ENCODE assay signal across 14 cellular contexts in the genomic region with DNA sequence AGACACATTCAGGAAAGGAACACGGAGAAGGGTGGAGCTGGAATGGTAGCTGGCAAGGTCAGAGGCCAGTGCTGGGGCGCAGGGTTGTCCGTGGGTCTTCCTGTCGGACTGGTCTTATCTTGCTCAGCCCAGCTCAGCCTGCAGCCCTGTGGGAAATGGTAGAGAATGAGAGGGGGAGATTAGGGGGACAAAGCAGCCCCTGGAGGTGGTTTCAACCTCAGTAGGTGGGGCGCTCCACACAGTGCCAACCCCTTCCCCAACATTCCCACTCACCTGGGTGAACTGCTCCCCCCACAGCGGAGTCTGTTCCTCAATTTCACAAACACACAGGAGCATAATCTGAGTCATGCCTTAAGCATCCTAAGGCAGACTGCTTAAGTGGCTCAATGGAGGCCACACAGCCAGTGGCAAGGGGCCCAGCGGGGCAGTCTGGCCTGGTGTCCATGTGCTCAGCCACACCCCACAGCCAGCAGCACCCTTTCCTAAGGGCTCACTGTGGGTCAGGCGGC. TPM values are rescaled to one million over a fixed set of nuclear protein-coding genes. Genes with fewer than 3 reads are reported as not detected.
DNase-seq lines count a peak whose midpoint lies in the region; ATAC-seq and TF ChIP-seq lines count a peak whose summit lies in the region.
"Had no signal": no experiment of that assay in that cellular context is flagged by ENCODE, and none has a peak within 500 bp of the region (broad histone marks: within the 10 kb centered on the region; RNA-seq: fewer than 3 reads in every experiment).

No MANE protein-coding gene starts in this region.

- ATAC-seq in HG02884 (IDR thresholded peaks at IDR 0.05; ENCODE audit: unreplicated experiment) = no peak
- ATAC-seq: activated naive CD8-positive, alpha-beta T cell treated with anti-CD3 and anti-CD28 coated beads, Interleukin-2, amount 50 U/mL, for 24 hours; pancreas had no signal

- peaks cover 19% of the 10 kb centered on the region for H3K4me1 ChIP-seq in SJSA1 (replicated peaks)
- H3K4me1 ChIP-seq: pancreas had no signal

- no peaks in the 10 kb centered on the region for H3K36me3 ChIP-seq in SJSA1
- H3K36me3 ChIP-seq: pancreas, thoracic aorta had no signal

- no peaks in the 10 kb centered on the region for H3K36me3 Mint-ChIP-seq in type B pancreatic cell

- H3K9me3 Mint-ChIP-seq in type B pancreatic cell = no peaks in the 10 kb centered on the region
- H3K9me3 Mint-ChIP-seq: activated naive CD8-positive, alpha-beta T cell treated with anti-CD3 and anti-CD28 coated beads, Interleukin-2, amount 50 U/mL, for 24 hours; T-helper 1 cell treated with Interleukin-12 subunit alpha and Interleukin-12 subunit beta and Interleukin-4 antibody, amounts not matched to agents 30 μg/mL and 1 μg/mL, for 36 hours had no signal

- no peaks in the 10 kb centered on the region for H3K27me3 Mint-ChIP-seq in type B pancreatic cell
- H3K27me3 Mint-ChIP-seq: activated naive CD8-positive, alpha-beta T cell treated with anti-CD3 and anti-CD28 coated beads, Interleukin-2, amount 50 U/mL, for 24 hours had no signal

- H3K27ac ChIP-seq in SJSA1 = peak overlapping the region; percentile 47
- H3K27ac ChIP-seq: pancreas, thoracic aorta had no signal

- no peak overlapping the region for H3K4me3 Mint-ChIP-seq in type B pancreatic cell
- H3K4me3 Mint-ChIP-seq: activated naive CD8-positive, alpha-beta T cell treated with anti-CD3 and anti-CD28 coated beads, Interleukin-2, amount 50 U/mL, for 24 hours; T-helper 1 cell treated with Interleukin-12 subunit alpha and Interleukin-12 subunit beta and Interleukin-4 antibody, amounts not matched to agents 30 μg/mL and 1 μg/mL, for 36 hours had no signal

- H3K4me3 ChIP-seq in SJSA1 (no peak overlapping the region), fibroblast of the aortic adventitia (ENCODE audit: low read depth, low read length) (no peak overlapping the region)
- H3K4me3 ChIP-seq: pancreas, thoracic aorta had no signal

- peak overlapping the region; percentile 75 for H3K27ac Mint-ChIP-seq in type B pancreatic cell
- H3K27ac Mint-ChIP-seq: activated naive CD8-positive, alpha-beta T cell treated with anti-CD3 and anti-CD28 coated beads, Interleukin-2, amount 50 U/mL, for 24 hours; T-helper 1 cell treated with Interleukin-12 subunit alpha and Interleukin-12 subunit beta and Interleukin-4 antibody, amounts not matched to agents 30 μg/mL and 1 μg/mL, for 36 hours had no signal

- no peaks in the 10 kb centered on the region for H3K27me3 ChIP-seq in SJSA1 (replicated peaks)
- H3K27me3 ChIP-seq: pancreas had no signal

- no peaks in the 10 kb centered on the region for H3K4me1 Mint-ChIP-seq in type B pancreatic cell (ENCODE audit: unreplicated experiment)
- H3K4me1 Mint-ChIP-seq: activated naive CD8-positive, alpha-beta T cell treated with anti-CD3 and anti-CD28 coated beads, Interleukin-2, amount 50 U/mL, for 24 hours had no signal

- TF ChIP-seq CTCF in fibroblast of the aortic adventitia (IDR thresholded peaks at IDR 0.05; ENCODE audit: insufficient read depth, low read length) (no peak), type B pancreatic cell (conservative IDR thresholded peaks at IDR 0.05) (no peak)

- peak; percentile 53 for DNase-seq in HCEC 1CT
- DNase-seq in SJSA1 (ENCODE audit: low read depth in 1 of 2, low spot score in 2 of 2) = peak; percentile 66 to 79
- peak; percentile 64 for DNase-seq in fibroblast of the aortic adventitia (ENCODE audit: low read depth)
- no peak for DNase-seq in type B pancreatic cell (ENCODE audit: extremely low spot score, unreplicated experiment)
- DNase-seq in effector CD8-positive, alpha-beta T cell (lab: John Stamatoyannopoulos, UW) = no peak
- DNase-seq in dermis blood vessel endothelial cell = no peak
- DNase-seq: activated naive CD8-positive, alpha-beta T cell treated with anti-CD3 and anti-CD28 coated beads, Interleukin-2, amount 50 U/mL, for 24 hours; NCI-H82 had no signal

- H3K9me3 ChIP-seq in SJSA1 (replicated peaks) = no peaks in the 10 kb centered on the region
- H3K9me3 ChIP-seq: pancreas, thoracic aorta had no signal

RNA-seq across cellular contexts. Expression of a gene that starts 6.8 kb away (rescaled TPM):
- 47.9 and 77.7 TPM in 2 replicates for total RNA-seq in SJSA1 (2014; rRNA removed; shearing (Covaris generic))
- total RNA-seq in fibroblast of the aortic adventitia (ENCODE audit: low replicate concordance) (17.3 and 33.7 TPM in 2 replicates), type B pancreatic cell (ENCODE audit: low replicate concordance) (104 and 151 TPM in 2 replicates), dermis blood vessel endothelial cell (37.3 and 42.8 TPM in 2 replicates)

RNA-seq across cellular contexts. Expression of a gene that starts 8.7 kb away (rescaled TPM):
- total RNA-seq in SJSA1 (2014; rRNA removed; shearing (Covaris generic)) = not detected in 2 replicates
- total RNA-seq in fibroblast of the aortic adventitia (ENCODE audit: low replicate concordance) (not detected in 2 replicates), type B pancreatic cell (ENCODE audit: low replicate concordance) (not detected in 2 replicates), dermis blood vessel endothelial cell (not detected in 2 replicates)
- total RNA-seq: activated CD8-positive, alpha-beta memory T cell treated with anti-CD3 and anti-CD28 coated beads for 36 hours; H1 had no signal

RNA-seq across cellular contexts. Expression of a gene that starts 31.3 kb away (rescaled TPM):
- total RNA-seq in SJSA1 (2014; rRNA removed; shearing (Covaris generic)) = not detected in 2 replicates
- total RNA-seq in fibroblast of the aortic adventitia (ENCODE audit: low replicate concordance) (not detected in 2 replicates), type B pancreatic cell (ENCODE audit: low replicate concordance) (0.51 TPM in 1 of 2 replicates, not detected in the other), dermis blood vessel endothelial cell (not detected in 2 replicates)
- total RNA-seq: H1, pancreas, thoracic aorta had no signal

RNA-seq across cellular contexts. Expression of a gene that starts 33.5 kb away (rescaled TPM):
- total RNA-seq in SJSA1 (2014; rRNA removed; shearing (Covaris generic)) = not detected in 2 replicates
- total RNA-seq in fibroblast of the aortic adventitia (ENCODE audit: low replicate concordance) = not detected in 2 replicates
- total RNA-seq in type B pancreatic cell (ENCODE audit: low replicate concordance) = not detected in 2 replicates
- 0.28 TPM in 1 of 2 replicates, not detected in the other for total RNA-seq in dermis blood vessel endothelial cell
- total RNA-seq: activated CD8-positive, alpha-beta memory T cell treated with anti-CD3 and anti-CD28 coated beads for 36 hours; H1; thoracic aorta had no signal

RNA-seq across cellular contexts. Expression of a gene that starts 40.4 kb away (rescaled TPM):
- total RNA-seq in SJSA1 (2014; rRNA removed; shearing (Covaris generic)) = 2.7 and 3.2 TPM in 2 replicates
- not detected in 2 replicates for total RNA-seq in fibroblast of the aortic adventitia (ENCODE audit: low replicate concordance)
- total RNA-seq in type B pancreatic cell (ENCODE audit: low replicate concordance) = 109 and 246 TPM in 2 replicates
- total RNA-seq in dermis blood vessel endothelial cell = 0.17 and 0.42 TPM in 2 replicates

Comparison
In these comparisons a context has a peak if more than half of its experiments do, and no peak if none do; other contexts are left out.
1. DNase-seq: peak in HCEC 1CT (single experiment), SJSA1 (2 of 2) and fibroblast of the aortic adventitia (single experiment); none in type B pancreatic cell (single experiment), effector CD8-positive, alpha-beta T cell (single experiment) and dermis blood vessel endothelial cell (single experiment).